In genomic region chr10:394439-395101, GRCh38 we compare ENCODE assay signal across 8 cellular contexts.
A peak's percentile ranks its signal among the peaks of the same experiment; 100 is the strongest.
DNase-seq lines count a peak whose midpoint lies in the region; ATAC-seq and TF ChIP-seq lines count a peak whose summit lies in the region.
"Not testable (repeated sequence)": the region's sequence is repeated elsewhere in the genome, so short reads cannot be mapped to it uniquely, and the experiment has no call there.

No MANE protein-coding gene starts in this region.

- not testable (repeated sequence) for TF ChIP-seq POLR2A in tibial nerve (IDR thresholded peaks at IDR 0.05)

- WGBS in endodermal cell (ENCODE audit: insufficient coverage in 1 of 2, insufficient read length in 1 of 2), 2 experiments: 85% methylated on average over 15 to 21 of the region's 21 CpGs
- 46 to 52% methylated on average over 21 of the region's 21 CpGs for WGBS in tibial nerve, 2 donors

- H3K4me1 Mint-ChIP-seq in CD8-positive, alpha-beta memory T cell: not testable (repeated sequence)
- H3K4me1 Mint-ChIP-seq in endodermal cell: peaks cover 20% of the 10 kb centered on the region

- not testable (repeated sequence) for H3K27ac ChIP-seq in CD8-positive, alpha-beta memory T cell (ENCODE audit: low read depth, low read length)
- peak overlapping the region; percentile 32 for H3K27ac ChIP-seq in endodermal cell (ENCODE audit: low read depth, low read length)
- H3K27ac ChIP-seq in right atrium auricular region: peak overlapping the region; percentile 51 to 53
- peak overlapping the region; percentile 45 for H3K27ac ChIP-seq in muscle layer of duodenum (ENCODE audit: low read length)
- peak overlapping the region; percentile 65 to 94 (median 78) for H3K27ac ChIP-seq in tibial nerve

- TF ChIP-seq EP300 in tibial nerve (IDR thresholded peaks at IDR 0.05): peak in 1 of 2 donors; percentile 78

- H3K4me3 ChIP-seq in CD8-positive, alpha-beta memory T cell (ENCODE audit: low read length); endodermal cell (ENCODE audit: low read length); right atrium auricular region; muscle layer of duodenum (ENCODE audit: low read depth in 1 of 2, low read length in 2 of 2): not testable (repeated sequence)
- peak overlapping the region in 1 of 4 donors; percentile 1 for H3K4me3 ChIP-seq in tibial nerve

- not testable (repeated sequence) for H3K9ac ChIP-seq in endodermal cell (ENCODE audit: extremely low read depth, low read length, poor library complexity, severe bottlenecking)

- not testable (repeated sequence) for H3K4me1 ChIP-seq in CD8-positive, alpha-beta memory T cell (ENCODE audit: insufficient read depth, low read length); muscle layer of duodenum (ENCODE audit: control insufficient read depth in 1 of 2, insufficient read depth in 2 of 2, low read length in 2 of 2)
- H3K4me1 ChIP-seq in endodermal cell (ENCODE audit: control insufficient read depth, insufficient read depth, low read length) (peaks cover 16% of the 10 kb centered on the region), right atrium auricular region (peaks cover 0 to 23% of the 10 kb centered on the region in 2 donors), tibial nerve (peaks cover 0 to 35% (median 12%) of the 10 kb centered on the region in 4 donors)

- peaks cover 0 to 10% (median 10%) of the 10 kb centered on the region in 3 donors for H3K36me3 Mint-ChIP-seq in CD8-positive, alpha-beta memory T cell
- not testable (repeated sequence) for H3K36me3 Mint-ChIP-seq in endodermal cell (ENCODE audit: low read depth)

- peak; percentile 75 for ATAC-seq in sciatic nerve

- TF ChIP-seq CTCF in endodermal cell (conservative IDR thresholded peaks at IDR 0.05): peak; percentile 20
- TF ChIP-seq CTCF in right atrium auricular region (IDR thresholded peaks at IDR 0.05): not testable (repeated sequence)
- peak in 1 of 5 experiments; percentile 12 for TF ChIP-seq CTCF in tibial nerve (IDR thresholded peaks at IDR 0.05)

- H3K4me3 Mint-ChIP-seq in CD8-positive, alpha-beta memory T cell: peak overlapping the region in 5 of 7 donors; percentile 47 to 72 (median 53)
- not testable (repeated sequence) for H3K4me3 Mint-ChIP-seq in endodermal cell

- not testable (repeated sequence) for H3K9me3 Mint-ChIP-seq in CD8-positive, alpha-beta memory T cell; endodermal cell

- H3K36me3 ChIP-seq in CD8-positive, alpha-beta memory T cell (ENCODE audit: insufficient read depth, low read length): not testable (repeated sequence)
- H3K36me3 ChIP-seq in endodermal cell (ENCODE audit: control insufficient read depth, insufficient read depth, low read length): peaks cover 13% of the 10 kb centered on the region
- peaks cover 19% of the 10 kb centered on the region for H3K36me3 ChIP-seq in right atrium auricular region
- H3K36me3 ChIP-seq in muscle layer of duodenum (ENCODE audit: control insufficient read depth in 1 of 2, insufficient read depth in 2 of 2, low read length in 2 of 2): peaks cover 13 to 27% of the 10 kb centered on the region in 2 donors
- peaks cover 0 to 28% (median 0%) of the 10 kb centered on the region in 3 donors for H3K36me3 ChIP-seq in tibial nerve

- H3K9me3 ChIP-seq in CD8-positive, alpha-beta memory T cell (ENCODE audit: low read length); endodermal cell (ENCODE audit: control insufficient read depth, low read length); right atrium auricular region; muscle layer of duodenum (ENCODE audit: control insufficient read depth in 1 of 2, low read length in 2 of 2); tibial nerve: not testable (repeated sequence)

- not testable (repeated sequence) for H3K27me3 ChIP-seq in CD8-positive, alpha-beta memory T cell (ENCODE audit: insufficient read depth, low read length, poor library complexity, severe bottlenecking); endodermal cell (ENCODE audit: control insufficient read depth, insufficient read depth, low read length, poor library complexity, severe bottlenecking); right atrium auricular region; muscle layer of duodenum (ENCODE audit: low read depth, low read length); tibial nerve

- POLR2A ChIA-PET in CD8-positive, alpha-beta memory T cell (lab: Charles Lee): not testable (repeated sequence)

- DNase-seq in CD8-positive, alpha-beta memory T cell: peak in 1 of 5 donors; percentile 7
- DNase-seq in MV-4-11 (lab: John Stamatoyannopoulos, UW) (peak; percentile 27), amniotic epithelial cell (ENCODE audit: low read depth) (peak; percentile 23), endodermal cell (peak; percentile 61), right atrium auricular region (ENCODE audit: low spot score) (peak; percentile 58), tibial nerve (ENCODE audit: low spot score in 2 of 2) (peak in 1 of 2 donors; percentile 41)
- not testable (repeated sequence) for DNase-seq in sciatic nerve (ENCODE audit: low spot score)

- H3K27me3 Mint-ChIP-seq in CD8-positive, alpha-beta memory T cell; endodermal cell (ENCODE audit: insufficient read depth): not testable (repeated sequence)

- H3K27ac Mint-ChIP-seq in CD8-positive, alpha-beta memory T cell: peak overlapping the region in 6 of 8 donors; percentile 26 to 90 (median 68)
- peak overlapping the region; percentile 89 for H3K27ac Mint-ChIP-seq in endodermal cell

- CTCF ChIA-PET in CD8-positive, alpha-beta memory T cell (lab: Charles Lee): not testable (repeated sequence)

- intact Hi-C loops in sciatic nerve (cut with DNase I): not testable (repeated sequence)
